25 cellular contexts compared by ENCODE assay signal in genomic region chr5:572398-573019, GRCh38. TPM values are rescaled to one million over a fixed set of nuclear protein-coding genes. Genes with fewer than 3 reads are reported as not detected.
DNase-seq lines count a peak whose midpoint lies in the region; ATAC-seq and TF ChIP-seq lines count a peak whose summit lies in the region.
"Had no signal": no experiment of that assay in that cellular context is flagged by ENCODE, and none has a peak within 500 bp of the region (broad histone marks: within the 10 kb centered on the region; RNA-seq: fewer than 3 reads in every experiment).

No MANE protein-coding gene starts in this region.

- peaks cover 6% of the 10 kb centered on the region for H3K4me1 Mint-ChIP-seq in glutamatergic neuron (ENCODE audit: low read depth, unreplicated experiment)
- H3K4me1 Mint-ChIP-seq: activated CD4-positive, alpha-beta T cell treated with anti-CD3 and anti-CD28 coated beads, Interleukin-2, amount 10 ng/mL, durations not matched to agents 7 days and 5 days; CD8-positive, alpha-beta memory T cell; immature natural killer cell; natural killer cell had no signal

- H3K9me3 Mint-ChIP-seq in glutamatergic neuron (ENCODE audit: unreplicated experiment): peaks cover 17% of the 10 kb centered on the region

- peaks cover 5% of the 10 kb centered on the region for H3K27me3 Mint-ChIP-seq in glutamatergic neuron (ENCODE audit: unreplicated experiment)

- no peak for TF ChIP-seq CTCF in glutamatergic neuron (IDR thresholded peaks at IDR 0.05; ENCODE audit: partially characterized antibody, unreplicated experiment)

- no peak overlapping the region for H3K4me3 Mint-ChIP-seq in glutamatergic neuron (ENCODE audit: unreplicated experiment)
- H3K4me3 Mint-ChIP-seq: activated CD4-positive, alpha-beta T cell treated with anti-CD3 and anti-CD28 coated beads, Interleukin-2, amount 10 ng/mL, durations not matched to agents 7 days and 5 days; CD8-positive, alpha-beta memory T cell; immature natural killer cell; natural killer cell had no signal

- DNase-seq in COR-L47 (lab: John Stamatoyannopoulos, UW) (peak; percentile 67), NCI-H1105 treated with DMSO at 0.1 percent for 48 hours (lab: John Stamatoyannopoulos, UW) (peak; percentile 37), NCI-H2171 treated with DMSO at 0.1 percent for 48 hours (lab: John Stamatoyannopoulos, UW) (peak; percentile 95), glutamatergic neuron (peak; percentile 60), pons (ENCODE audit: low spot score) (no peak), T-helper 2 cell (no peak), A172 (ENCODE audit: low spot score) (no peak)
- DNase-seq: activated CD4-positive, alpha-beta T cell treated with anti-CD3 and anti-CD28 coated beads, Interleukin-2, amount 10 ng/mL, durations not matched to agents 7 days and 5 days; activated naive CD4-positive, alpha-beta T cell; aorta; CD8-positive, alpha-beta memory T cell; cerebellar nuclear complex; EL; heart left ventricle; immature natural killer cell; KG1; mammary epithelial cell; MV-4-11; natural killer cell; NK-92 treated with Interleukin-12 subunit alpha and Interleukin-12 subunit beta, amount 100 ng/mL, for 24 hours; psoas muscle; stimulated activated CD8-positive, alpha-beta memory T cell treated with anti-CD3 and anti-CD28 coated beads, Interleukin-4, amount 100 ng/mL, for 48 hours; substantia nigra; uterus had no signal

- H3K27ac Mint-ChIP-seq in glutamatergic neuron (ENCODE audit: unreplicated experiment): peak overlapping the region; percentile 74
- H3K27ac Mint-ChIP-seq: activated CD4-positive, alpha-beta T cell treated with anti-CD3 and anti-CD28 coated beads, Interleukin-2, amount 10 ng/mL, durations not matched to agents 7 days and 5 days; CD8-positive, alpha-beta memory T cell; immature natural killer cell; natural killer cell had no signal

- H3K36me3 Mint-ChIP-seq in glutamatergic neuron (ENCODE audit: unreplicated experiment): peaks cover 16% of the 10 kb centered on the region
- H3K36me3 Mint-ChIP-seq: natural killer cell had no signal

- ATAC-seq in GM19467 (IDR thresholded peaks at IDR 0.05; ENCODE audit: unreplicated experiment): no peak
- ATAC-seq: heart left ventricle, natural killer cell, psoas muscle had no signal

RNA-seq across cellular contexts. Expression of gene CEP72, which starts 39.6 kb away (rescaled TPM):
- 43.9 TPM for total RNA-seq in glutamatergic neuron (ENCODE audit: unreplicated experiment)
- 4.6 and 14.8 TPM in 2 replicates for total RNA-seq in A172 (2014; rRNA removed; shearing (Covaris generic))

RNA-seq across cellular contexts. Expression of gene SLC9A3, which starts 48.3 kb away (rescaled TPM):
- total RNA-seq in glutamatergic neuron (ENCODE audit: unreplicated experiment): 1.1 TPM
- total RNA-seq in A172 (2014; rRNA removed; shearing (Covaris generic)): 4.7 and 5.8 TPM in 2 replicates

Comparison
In these comparisons a context has a peak if more than half of its experiments do, and no peak if none do; other contexts are left out.
1. DNase-seq: peak in COR-L47 (single experiment), NCI-H1105 treated with DMSO at 0.1 percent for 48 hours (single experiment), NCI-H2171 treated with DMSO at 0.1 percent for 48 hours (single experiment) and glutamatergic neuron (single experiment); none in pons (single experiment), T-helper 2 cell (0 of 5) and A172 (single experiment).